Comparison of ENCODE assay signal across 1 cellular context in genomic region chr15:68558318-68559305, GRCh38.
A peak's percentile ranks its signal among the peaks of the same experiment; 100 is the strongest.
TF ChIP-seq lines count a peak whose summit lies in the region.

No MANE protein-coding gene starts in this region.

TF ChIP-seq in WTC11, 78 proteins besides CTCF, POLR2A, EP300 and RAD21 (continued from another document):
- peak; percentile 73 for TF ChIP-seq PRDM15 (CRISPR knock-in tag; IDR thresholded peaks at IDR 0.05)
- TF ChIP-seq ZNF396 (CRISPR knock-in tag; IDR thresholded peaks at IDR 0.05; ENCODE audit: borderline replicate concordance): no peak
- TF ChIP-seq, protein P1, sequence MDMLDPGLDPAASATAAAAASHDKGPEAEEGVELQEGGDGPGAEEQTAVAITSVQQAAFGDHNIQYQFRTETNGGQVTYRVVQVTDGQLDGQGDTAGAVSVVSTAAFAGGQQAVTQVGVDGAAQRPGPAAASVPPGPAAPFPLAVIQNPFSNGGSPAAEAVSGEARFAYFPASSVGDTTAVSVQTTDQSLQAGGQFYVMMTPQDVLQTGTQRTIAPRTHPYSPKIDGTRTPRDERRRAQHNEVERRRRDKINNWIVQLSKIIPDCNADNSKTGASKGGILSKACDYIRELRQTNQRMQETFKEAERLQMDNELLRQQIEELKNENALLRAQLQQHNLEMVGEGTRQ (CRISPR knock-in tag; IDR thresholded peaks at IDR 0.05): no peak
